ENCODE assay signal across 8 cellular contexts in genomic region chr9:86350006-86350755, GRCh38. TPM values are rescaled to one million over a fixed set of nuclear protein-coding genes. Genes with fewer than 3 reads are reported as not detected.
DNase-seq lines count a peak whose midpoint lies in the region; ATAC-seq and TF ChIP-seq lines count a peak whose summit lies in the region.

No MANE protein-coding gene starts in this region.

- no peaks in the 10 kb centered on the region for H3K9me3 Mint-ChIP-seq in activated naive CD4-positive, alpha-beta T cell treated with anti-CD3 and anti-CD28 coated beads for 36 hours
- H3K9me3 Mint-ChIP-seq in MCF 10A (ENCODE audit: unreplicated experiment) (no peaks in the 10 kb centered on the region), type B pancreatic cell (no peaks in the 10 kb centered on the region)

- ATAC-seq in HG03558 (IDR thresholded peaks at IDR 0.05; ENCODE audit: extremely low read depth, unreplicated experiment) (peak; percentile 24), GM18858 (IDR thresholded peaks at IDR 0.05; ENCODE audit: unreplicated experiment) (no peak), HG03469 (IDR thresholded peaks at IDR 0.05; ENCODE audit: unreplicated experiment) (no peak)

- TF ChIP-seq CTCF in MCF 10A (IDR thresholded peaks at IDR 0.05; ENCODE audit: unreplicated experiment), result no peak
- no peak for TF ChIP-seq CTCF in type B pancreatic cell (conservative IDR thresholded peaks at IDR 0.05)

- no peak overlapping the region for H3K27ac Mint-ChIP-seq in activated naive CD4-positive, alpha-beta T cell treated with anti-CD3 and anti-CD28 coated beads for 36 hours
- no peak overlapping the region for H3K27ac Mint-ChIP-seq in MCF 10A (ENCODE audit: low read depth, unreplicated experiment)
- no peak overlapping the region for H3K27ac Mint-ChIP-seq in type B pancreatic cell

- H3K4me1 Mint-ChIP-seq in activated naive CD4-positive, alpha-beta T cell treated with anti-CD3 and anti-CD28 coated beads for 36 hours (ENCODE audit: low read depth), result peaks cover 50% of the 10 kb centered on the region
- H3K4me1 Mint-ChIP-seq in MCF 10A (ENCODE audit: insufficient read depth, unreplicated experiment) (peaks cover 32% of the 10 kb centered on the region), type B pancreatic cell (ENCODE audit: unreplicated experiment) (peaks cover 25% of the 10 kb centered on the region)

- CTCF ChIA-PET in activated naive CD4-positive, alpha-beta T cell treated with anti-CD3 and anti-CD28 coated beads for 36 hours (lab: Charles Lee), result no interaction called here
- CTCF ChIA-PET in MCF 10A (lab: Yijun Ruan, JAX), result interaction anchor here (0.8 kb wide), 1 partner anchor 9 kb away, joined by 4 read pairs; no protein-coding TSS in a partner anchor

- peaks cover 26% of the 10 kb centered on the region for H3K36me3 Mint-ChIP-seq in activated naive CD4-positive, alpha-beta T cell treated with anti-CD3 and anti-CD28 coated beads for 36 hours (ENCODE audit: low read depth)
- H3K36me3 Mint-ChIP-seq in MCF 10A (ENCODE audit: insufficient read depth, unreplicated experiment) (peaks cover 75% of the 10 kb centered on the region), type B pancreatic cell (peaks cover 31% of the 10 kb centered on the region)

- DNase-seq in activated naive CD4-positive, alpha-beta T cell treated with anti-CD3 and anti-CD28 coated beads for 36 hours, result no peak
- DNase-seq in activated naive CD4-positive, alpha-beta T cell treated with anti-CD3 and anti-CD28 coated beads, Interleukin-2, amount 50 U/mL, for 16 hours, result no peak
- DNase-seq in MCF 10A (ENCODE audit: unreplicated experiment) (no peak), type B pancreatic cell (ENCODE audit: extremely low spot score, unreplicated experiment) (no peak), NCI-H2107 treated with DMSO at 0.1 percent for 48 hours (lab: John Stamatoyannopoulos, UW; ENCODE audit: unreplicated experiment) (no peak)

- no peaks in the 10 kb centered on the region for H3K27me3 Mint-ChIP-seq in activated naive CD4-positive, alpha-beta T cell treated with anti-CD3 and anti-CD28 coated beads for 36 hours (ENCODE audit: low read depth)
- no peaks in the 10 kb centered on the region for H3K27me3 Mint-ChIP-seq in MCF 10A (ENCODE audit: insufficient read depth, unreplicated experiment)
- no peaks in the 10 kb centered on the region for H3K27me3 Mint-ChIP-seq in type B pancreatic cell

- POLR2A ChIA-PET in MCF 10A (lab: Yijun Ruan, JAX), result interaction anchor here (0.6 to 17.3 kb wide), 8 partner anchors 9 to 56 kb away, joined by 3 to 481 read pairs (median 6); no protein-coding TSS in a partner anchor

- BruUV-seq in MCF 10A (replicated peaks; lab: Mats Ljungman, UMichigan), result no TSS peak

- intact Hi-C loops in activated naive CD4-positive, alpha-beta T cell treated with anti-CD3 and anti-CD28 coated beads for 36 hours (cut with micrococcal nuclease), result loop anchor here (5.0 to 10.0 kb wide), 6 partner anchors 148 to 1955 kb away; partner anchors contain the start of genes CDK20 and GAS1
- intact Hi-C loops in MCF 10A (cut with micrococcal nuclease), result no loop called here

- peak overlapping the region; percentile 15 for H3K4me3 Mint-ChIP-seq in activated naive CD4-positive, alpha-beta T cell treated with anti-CD3 and anti-CD28 coated beads for 36 hours
- peak overlapping the region; percentile 100 for H3K4me3 Mint-ChIP-seq in MCF 10A (ENCODE audit: unreplicated experiment)
- peak overlapping the region; percentile 49 for H3K4me3 Mint-ChIP-seq in type B pancreatic cell

RNA-seq across cellular contexts. Expression of gene TUT7, which starts 4.0 kb away (rescaled TPM):
- 10 to 100 TPM; 22.7 to 23.5 TPM for total RNA-seq in activated naive CD4-positive, alpha-beta T cell treated with anti-CD3 and anti-CD28 coated beads for 36 hours
- total RNA-seq in MCF 10A (2022) (35.9 and 37.4 TPM in 2 replicates), type B pancreatic cell (ENCODE audit: low replicate concordance) (26.5 and 49.9 TPM in 2 replicates)

Comparison
In these comparisons a context has a peak if more than half of its experiments do, and no peak if none do; other contexts are left out.
1. H3K4me3 Mint-ChIP-seq: peak in every context shown above with its lines; median percentile 100 in MCF 10A; 49 in type B pancreatic cell; 15 in activated naive CD4-positive, alpha-beta T cell treated with anti-CD3 and anti-CD28 coated beads for 36 hours.